Comparison of ENCODE assay signal across 11 cellular contexts in the genomic region with DNA sequence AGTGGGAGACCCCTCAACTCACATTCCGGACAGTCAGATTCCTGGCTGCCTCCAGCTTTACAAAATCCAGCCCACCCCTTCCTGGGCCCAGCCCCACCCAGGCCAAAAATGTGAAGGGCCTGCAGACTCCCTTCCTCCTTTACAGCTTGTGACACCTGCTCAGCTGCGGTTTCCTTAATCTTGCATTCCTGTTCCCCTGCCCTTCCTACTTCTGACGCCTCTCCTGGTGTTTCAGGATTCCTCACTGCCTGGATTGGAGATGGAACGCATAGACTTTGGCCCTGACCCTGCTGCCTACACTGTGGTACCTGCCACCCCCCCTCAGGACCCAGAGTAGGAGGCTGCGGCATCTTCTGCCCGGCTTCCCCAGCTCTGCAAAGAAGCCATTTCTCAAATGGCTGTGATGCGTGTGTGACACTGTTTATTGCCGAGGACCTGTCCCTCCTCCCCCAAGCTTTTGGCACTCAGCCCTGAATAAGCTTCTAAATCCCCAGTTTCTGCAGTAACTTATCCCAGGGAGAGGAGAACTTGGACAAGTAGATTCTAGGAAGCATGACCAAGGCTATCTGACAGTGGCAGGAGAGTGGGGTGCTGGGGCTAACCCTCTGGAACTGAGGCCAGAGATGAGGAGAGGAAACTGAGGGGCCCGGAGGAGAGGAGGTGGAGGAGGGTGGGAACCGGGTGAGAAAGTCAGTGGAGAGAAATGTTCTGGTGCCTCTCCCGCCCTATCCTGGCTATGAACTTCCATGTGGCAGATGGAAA. TPM values are rescaled to one million over a fixed set of nuclear protein-coding genes. Genes with fewer than 3 reads are reported as not detected.
DNase-seq lines count a peak whose midpoint lies in the region; ATAC-seq and TF ChIP-seq lines count a peak whose summit lies in the region.
"Had no signal": no experiment of that assay in that cellular context is flagged by ENCODE, and none has a peak within 500 bp of the region (broad histone marks: within the 10 kb centered on the region; RNA-seq: fewer than 3 reads in every experiment).

No MANE protein-coding gene starts in this region.

- POLR2A ChIA-PET in T-cell (lab: Charles Lee) = no interaction called here

- H3K4me3 ChIP-seq in left lung (no peak overlapping the region), vagina (no peak overlapping the region)

- CTCF ChIA-PET in T-cell (lab: Charles Lee) = interaction anchor here (0.5 to 1.3 kb wide), 2 partner anchors 127 to 142 kb away, joined by 3 to 5 read pairs; partner anchors contain the start of gene TMBIM6 (in 1 of the 2)

- peak; percentile 1 for ATAC-seq in Right ventricle myocardium inferior
- no peak for ATAC-seq in left cardiac atrium
- ATAC-seq in left lung = peak; percentile 67
- ATAC-seq in T-cell (replicated peaks in 1 of 4) = no peak

- no peak for TF ChIP-seq CTCF in left lung (IDR thresholded peaks at IDR 0.05)
- TF ChIP-seq CTCF in vagina (IDR thresholded peaks at IDR 0.05) = no peak

- H3K4me1 Mint-ChIP-seq in T-cell = peaks cover 0 to 2% (median 0%) of the 10 kb centered on the region in 3 donors

- no peaks in the 10 kb centered on the region for H3K27me3 ChIP-seq in left lung
- H3K27me3 ChIP-seq in vagina = no peaks in the 10 kb centered on the region

- no peaks in the 10 kb centered on the region for H3K9me3 Mint-ChIP-seq in T-cell
- H3K9me3 Mint-ChIP-seq: natural killer cell; stimulated activated memory B cell treated with anti-CD40 and anti-IgM and Interleukin-4, amounts not matched to agents 10 μg/mL and 1 μg/mL and 100 μg/mL, for 72 hours had no signal

- DNase-seq in Right ventricle myocardium inferior (ENCODE audit: missing footprints) (no peak), left cardiac atrium (no peak), left lung (peak in 1 of 2 donors; percentile 43), vagina (ENCODE audit: extremely low spot score in 2 of 2) (no peak), SHP77 (lab: John Stamatoyannopoulos, UW) (no peak), NCI-H187 (lab: John Stamatoyannopoulos, UW) (no peak), T-cell (no peak)
- DNase-seq: NCI-H2081 treated with DMSO at 0.1 percent for 48 hours had no signal

- H3K4me3 Mint-ChIP-seq in T-cell = no peak overlapping the region
- H3K4me3 Mint-ChIP-seq: natural killer cell; stimulated activated memory B cell treated with anti-CD40 and anti-IgM and Interleukin-4, amounts not matched to agents 10 μg/mL and 1 μg/mL and 100 μg/mL, for 72 hours had no signal

- H3K36me3 Mint-ChIP-seq in T-cell = no peaks in the 10 kb centered on the region
- H3K36me3 Mint-ChIP-seq: natural killer cell; stimulated activated memory B cell treated with anti-CD40 and anti-IgM and Interleukin-4, amounts not matched to agents 10 μg/mL and 1 μg/mL and 100 μg/mL, for 72 hours had no signal

- H3K36me3 ChIP-seq in left lung (no peaks in the 10 kb centered on the region), vagina (no peaks in the 10 kb centered on the region)

- H3K4me1 ChIP-seq in left lung (peaks cover 20 to 29% of the 10 kb centered on the region in 2 donors), vagina (peaks cover 34% of the 10 kb centered on the region)

- H3K27me3 Mint-ChIP-seq in T-cell = peaks cover 4 to 5% of the 10 kb centered on the region in 2 donors

- TF ChIP-seq POLR2A in vagina (IDR thresholded peaks at IDR 0.05) = no peak

- H3K27ac Mint-ChIP-seq in T-cell = no peak overlapping the region
- H3K27ac Mint-ChIP-seq: natural killer cell; stimulated activated memory B cell treated with anti-CD40 and anti-IgM and Interleukin-4, amounts not matched to agents 10 μg/mL and 1 μg/mL and 100 μg/mL, for 72 hours had no signal

- intact Hi-C loops in Right ventricle myocardium inferior (cut with DNase I) (loop anchor here (1.0 to 5.0 kb wide), 4 partner anchors 78 to 205 kb away; partner anchors contain the start of gene ASIC1), left cardiac atrium (cut with DNase I) (loop anchor here in 1 of 2 donors (2.0 to 5.0 kb wide), 3 partner anchors 80 to 200 kb away; no protein-coding TSS in a partner anchor), left lung (cut with DNase I) (loop anchor here in 1 of 2 donors (10.0 kb wide), 1 partner anchor 77 kb away; no protein-coding TSS in a partner anchor), vagina (cut with DNase I) (loop anchor here (5.0 to 10.0 kb wide), 2 partner anchors 85 to 207 kb away; partner anchors contain the start of gene AQP2)

- no peaks in the 10 kb centered on the region for H3K9me3 ChIP-seq in left lung
- H3K9me3 ChIP-seq in vagina = no peaks in the 10 kb centered on the region

- H3K27ac ChIP-seq in cingulate gyrus (ENCODE audit: low read depth, low read length) (peak overlapping the region; percentile 76), left lung (peak overlapping the region in 1 of 2 donors; percentile 28), vagina (peak overlapping the region; percentile 85)

RNA-seq across cellular contexts. Expression of gene BCDIN3D, which starts 24.9 kb away (rescaled TPM):
- total RNA-seq in Right ventricle myocardium inferior (2.6 TPM), left cardiac atrium (1 to 10 TPM; 2.9 to 4.0 TPM), left lung (1 to 10 TPM; 4.3 to 5.6 TPM), vagina (2.7 TPM), T-cell (10 to 100 TPM in 3 of 5 donors, 1 to 10 TPM in 2; 4.7 to 12.8 (median 12.3) TPM)

RNA-seq across cellular contexts. Expression of gene FAIM2, which starts 35.9 kb away (rescaled TPM):
- total RNA-seq in Right ventricle myocardium inferior (20.5 TPM), left cardiac atrium (10 to 100 TPM in 1 of 2 donors, 1 to 10 TPM in 1; 6.4 to 25.9 TPM), left lung (1 to 10 TPM; 1.7 to 1.8 TPM), vagina (19.4 TPM), T-cell (under 1 TPM in 2 of 5 donors, not detected in 3; 0.25 to 0.30 TPM)

RNA-seq across cellular contexts. Expression of gene NCKAP5L, which starts 39.5 kb away (rescaled TPM):
- 32.7 TPM for total RNA-seq in Right ventricle myocardium inferior
- total RNA-seq in left cardiac atrium = 10 to 100 TPM; 18.6 to 18.8 TPM
- total RNA-seq in left lung = 10 to 100 TPM; 28.2 to 29.9 TPM
- 15.7 TPM for total RNA-seq in vagina
- total RNA-seq in T-cell = 10 to 100 TPM; 11.1 to 12.9 (median 12.6) TPM

Comparison
In these comparisons a context has a peak if more than half of its experiments do, and no peak if none do; other contexts are left out.
1. ATAC-seq: peak in Right ventricle myocardium inferior (single experiment) and left lung (single experiment); none in left cardiac atrium (0 of 2) and T-cell (0 of 4).